Comparison of ENCODE assay signal across 1 cellular context in the genomic region with DNA sequence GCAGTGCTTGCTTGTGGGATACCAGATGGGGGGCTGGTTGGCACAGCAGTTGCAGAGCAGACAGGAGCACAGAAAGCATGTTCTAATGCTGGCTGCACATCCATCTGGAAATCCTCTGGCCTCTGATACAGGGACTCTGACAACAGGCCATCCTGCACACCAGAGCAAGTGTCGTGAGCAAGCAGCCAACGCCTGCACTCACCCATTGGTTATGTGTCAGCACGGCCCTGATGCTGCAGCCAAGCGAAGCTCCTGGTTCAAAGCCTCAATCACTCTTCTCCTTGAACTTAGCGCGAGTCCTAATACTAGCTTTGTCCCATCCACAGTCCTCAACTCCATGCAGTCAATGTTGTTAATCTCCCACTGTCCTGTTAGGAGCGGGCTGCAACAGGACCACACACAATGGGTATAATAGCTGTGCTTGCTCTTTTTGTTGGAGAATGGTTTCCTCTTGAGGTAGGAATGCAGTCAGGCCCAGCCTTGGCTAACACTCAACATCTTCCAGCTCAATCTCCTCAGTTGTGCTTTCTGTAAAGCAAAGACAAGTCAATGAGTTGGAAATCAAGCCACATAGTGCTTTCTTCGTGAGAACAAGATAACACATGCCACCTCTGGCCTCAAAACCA.
TF ChIP-seq lines count a peak whose summit lies in the region.

No MANE protein-coding gene starts in this region.

TF ChIP-seq in H1, 55 proteins besides CTCF, POLR2A, EP300 and RAD21:
- TF ChIP-seq RNF2 (IDR thresholded peaks at IDR 0.05; ENCODE audit: borderline replicate concordance, low read depth, low read length, missing control alignments, poor library complexity, severe bottlenecking), result no peak
- peak; percentile 44 for TF ChIP-seq TEAD4 (IDR thresholded peaks at IDR 0.05; ENCODE audit: low read depth, low read length)
